ENCODE assay signal across 9 cellular contexts in genomic region chr1:26307363-26307781, GRCh38. TPM values are rescaled to one million over a fixed set of nuclear protein-coding genes. Genes with fewer than 3 reads are reported as not detected.
DNase-seq lines count a peak whose midpoint lies in the region; ATAC-seq and TF ChIP-seq lines count a peak whose summit lies in the region.
"Had no signal": no experiment of that assay in that cellular context is flagged by ENCODE, and none has a peak within 500 bp of the region (broad histone marks: within the 10 kb centered on the region; RNA-seq: fewer than 3 reads in every experiment).

No MANE protein-coding gene starts in this region.

- peak overlapping the region; percentile 93 for H3K27ac Mint-ChIP-seq in activated CD4-positive, alpha-beta T cell treated with anti-CD3 and anti-CD28 coated beads, Interleukin-2, amount 10 ng/mL, durations not matched to agents 7 days and 5 days
- no peak overlapping the region for H3K27ac Mint-ChIP-seq in endodermal cell
- H3K27ac Mint-ChIP-seq in stimulated activated memory B cell treated with anti-CD40 and anti-IgM and Interleukin-4, amounts not matched to agents 10 μg/mL and 1 μg/mL and 100 μg/mL, for 72 hours, result peak overlapping the region; percentile 84

- ATAC-seq in Panc1 (no peak), GM21576 (IDR thresholded peaks at IDR 0.05; ENCODE audit: unreplicated experiment) (no peak)
- ATAC-seq in stimulated activated memory B cell treated with anti-CD40 and anti-IgM and Interleukin-4, amounts not matched to agents 10 μg/mL and 1 μg/mL and 100 μg/mL, for 72 hours, result no peak

- H3K9me3 ChIP-seq in Panc1 (ENCODE audit: control insufficient read depth, insufficient read depth, low read depth, low read length), result no peaks in the 10 kb centered on the region
- no peaks in the 10 kb centered on the region for H3K9me3 ChIP-seq in endodermal cell (ENCODE audit: control insufficient read depth, low read length)
- H3K9me3 ChIP-seq in SJCRH30 (replicated peaks), result no peaks in the 10 kb centered on the region

- 74 to 86% methylated on average over 1 to 6 of the region's 6 CpGs for WGBS in endodermal cell (ENCODE audit: insufficient coverage in 1 of 2, insufficient read length in 1 of 2), 2 experiments

- intact Hi-C loops in Panc1 (cut with micrococcal nuclease; ENCODE audit: unreplicated experiment), result no loop called here

- peaks cover 5% of the 10 kb centered on the region for H3K36me3 Mint-ChIP-seq in activated CD4-positive, alpha-beta T cell treated with anti-CD3 and anti-CD28 coated beads, Interleukin-2, amount 10 ng/mL, durations not matched to agents 7 days and 5 days (ENCODE audit: low read depth)
- H3K36me3 Mint-ChIP-seq in endodermal cell (ENCODE audit: low read depth), result no peaks in the 10 kb centered on the region
- H3K36me3 Mint-ChIP-seq in stimulated activated memory B cell treated with anti-CD40 and anti-IgM and Interleukin-4, amounts not matched to agents 10 μg/mL and 1 μg/mL and 100 μg/mL, for 72 hours, result no peaks in the 10 kb centered on the region

- H3K36me3 ChIP-seq in Panc1 (ENCODE audit: control insufficient read depth, insufficient read depth, low read length), result no peaks in the 10 kb centered on the region; the same call in 1 of the 2 replicates
- H3K36me3 ChIP-seq in endodermal cell (ENCODE audit: control insufficient read depth, insufficient read depth, low read length), result no peaks in the 10 kb centered on the region
- no peaks in the 10 kb centered on the region for H3K36me3 ChIP-seq in SJCRH30

- H3K27ac ChIP-seq in Panc1 (ENCODE audit: low read length) (peak overlapping the region; percentile 84), endodermal cell (ENCODE audit: low read depth, low read length) (no peak overlapping the region), SJCRH30 (no peak overlapping the region)

- H3K9ac ChIP-seq in endodermal cell (ENCODE audit: extremely low read depth, low read length, poor library complexity, severe bottlenecking), result peak overlapping the region; percentile 61

- H3K4me1 ChIP-seq in Panc1 (ENCODE audit: control insufficient read depth, insufficient read depth, low read length) (peaks cover 17% of the 10 kb centered on the region), endodermal cell (ENCODE audit: control insufficient read depth, insufficient read depth, low read length) (no peaks in the 10 kb centered on the region), SJCRH30 (peaks cover 12% of the 10 kb centered on the region)

- H3K4me3 Mint-ChIP-seq in activated CD4-positive, alpha-beta T cell treated with anti-CD3 and anti-CD28 coated beads, Interleukin-2, amount 10 ng/mL, durations not matched to agents 7 days and 5 days, result peak overlapping the region; percentile 99
- peak overlapping the region; percentile 90 for H3K4me3 Mint-ChIP-seq in endodermal cell
- peak overlapping the region; percentile 98 for H3K4me3 Mint-ChIP-seq in stimulated activated memory B cell treated with anti-CD40 and anti-IgM and Interleukin-4, amounts not matched to agents 10 μg/mL and 1 μg/mL and 100 μg/mL, for 72 hours

- no peaks in the 10 kb centered on the region for H3K27me3 ChIP-seq in Panc1 (ENCODE audit: control insufficient read depth, insufficient read depth, low read length)
- H3K27me3 ChIP-seq in endodermal cell (ENCODE audit: control insufficient read depth, insufficient read depth, low read length, poor library complexity, severe bottlenecking), result no peaks in the 10 kb centered on the region
- H3K27me3 ChIP-seq in SJCRH30, result peaks cover 11% of the 10 kb centered on the region

- BruUV-seq in Panc1 (replicated peaks; lab: Mats Ljungman, UMichigan), result no TSS peak

- H3K27me3 Mint-ChIP-seq in activated CD4-positive, alpha-beta T cell treated with anti-CD3 and anti-CD28 coated beads, Interleukin-2, amount 10 ng/mL, durations not matched to agents 7 days and 5 days, result no peaks in the 10 kb centered on the region
- H3K27me3 Mint-ChIP-seq in endodermal cell (ENCODE audit: insufficient read depth), result peaks cover 4% of the 10 kb centered on the region
- H3K27me3 Mint-ChIP-seq in stimulated activated memory B cell treated with anti-CD40 and anti-IgM and Interleukin-4, amounts not matched to agents 10 μg/mL and 1 μg/mL and 100 μg/mL, for 72 hours, result no peaks in the 10 kb centered on the region

- no peaks in the 10 kb centered on the region for H3K9me3 Mint-ChIP-seq in activated CD4-positive, alpha-beta T cell treated with anti-CD3 and anti-CD28 coated beads, Interleukin-2, amount 10 ng/mL, durations not matched to agents 7 days and 5 days
- H3K9me3 Mint-ChIP-seq in endodermal cell, result no peaks in the 10 kb centered on the region
- no peaks in the 10 kb centered on the region for H3K9me3 Mint-ChIP-seq in stimulated activated memory B cell treated with anti-CD40 and anti-IgM and Interleukin-4, amounts not matched to agents 10 μg/mL and 1 μg/mL and 100 μg/mL, for 72 hours

- CTCF ChIA-PET in activated CD4-positive, alpha-beta T cell treated with anti-CD3 and anti-CD28 coated beads, Interleukin-2, amount 10 ng/mL, durations not matched to agents 7 days and 5 days (lab: Charles Lee), result interaction anchor here (0.6 to 6.8 kb wide), 9 partner anchors 12 to 765 kb away, joined by 3 to 81 read pairs (median 3); partner anchors contain the start of genes CD52 and SH3BGRL3
- CTCF ChIA-PET in Panc1 (lab: Charles Lee), result interaction anchor here (0.8 kb wide), 1 partner anchor 22 kb away, joined by 3 read pairs; no protein-coding TSS in a partner anchor

- POLR2A ChIA-PET in activated CD4-positive, alpha-beta T cell treated with anti-CD3 and anti-CD28 coated beads, Interleukin-2, amount 10 ng/mL, durations not matched to agents 7 days and 5 days (lab: Charles Lee), result interaction anchor here (0.9 to 3.2 kb wide), 4 partner anchors 10 to 21 kb away, joined by 3 to 10 read pairs (median 8); partner anchors contain the start of gene CD52
- POLR2A ChIA-PET in Panc1 (lab: Charles Lee), result no interaction called here

- in situ Hi-C loops in Panc1 (cut with HindIII; ENCODE audit: low pct_unique_long_range_greater_than_20kb, low sequenced_read_pairs), result no loop called here

- TF ChIP-seq CTCF in Panc1 (IDR thresholded peaks at IDR 0.05), result no peak
- TF ChIP-seq CTCF in endodermal cell (conservative IDR thresholded peaks at IDR 0.05), result no peak

- H3K4me3 ChIP-seq in Panc1 (ENCODE audit: low read depth in 2 of 2, low read length in 2 of 2) (peak overlapping the region; percentile 38 to 65), endodermal cell (ENCODE audit: low read length) (peak overlapping the region; percentile 82), SJCRH30 (no peak overlapping the region; the same call in 1 of the 2 replicates)

- peak; percentile 64 for DNase-seq in activated CD4-positive, alpha-beta T cell treated with anti-CD3 and anti-CD28 coated beads, Interleukin-2, amount 10 ng/mL, durations not matched to agents 7 days and 5 days
- DNase-seq in activated CD4-positive, alpha-beta T cell treated with anti-CD3 and anti-CD28 coated beads, Interleukin-2, amount 50 U/mL, for 4 hours, result no peak
- DNase-seq in Panc1 (ENCODE audit: low read depth, low spot score), result no peak
- no peak for DNase-seq in endodermal cell
- DNase-seq in RKO (ENCODE audit: low spot score), result no peak
- no peak for DNase-seq in SJCRH30

- H3K4me1 Mint-ChIP-seq in activated CD4-positive, alpha-beta T cell treated with anti-CD3 and anti-CD28 coated beads, Interleukin-2, amount 10 ng/mL, durations not matched to agents 7 days and 5 days, result peaks cover 53% of the 10 kb centered on the region
- peaks cover 21% of the 10 kb centered on the region for H3K4me1 Mint-ChIP-seq in endodermal cell
- H3K4me1 Mint-ChIP-seq in stimulated activated memory B cell treated with anti-CD40 and anti-IgM and Interleukin-4, amounts not matched to agents 10 μg/mL and 1 μg/mL and 100 μg/mL, for 72 hours, result peaks cover 38% of the 10 kb centered on the region

RNA-seq across cellular contexts. Expression of gene UBXN11, which starts 0.9 kb away (rescaled TPM):
- total RNA-seq in activated CD4-positive, alpha-beta T cell treated with anti-CD3 and anti-CD28 coated beads, Interleukin-2, amount 10 ng/mL, durations not matched to agents 7 days and 5 days, result 10 to 100 TPM; 48.6 to 51.3 TPM
- total RNA-seq in Panc1 (2021; ENCODE audit: unreplicated experiment) (23.7 TPM), endodermal cell (10 to 100 TPM; 24.3 to 30.3 TPM)
- 18.4 TPM for polyA plus RNA-seq in Panc1 (2012; ENCODE audit: insufficient read length)
- 18.5 TPM for polyA plus RNA-seq in endodermal cell (2013, experiment 1 of 2)
- polyA plus RNA-seq in endodermal cell (2013, experiment 2 of 2), result 19.1 TPM
- 3.5 and 5.3 TPM in 2 replicates for total RNA-seq in SJCRH30 (2014; rRNA removed; shearing (Covaris generic))

RNA-seq across cellular contexts. Expression of gene CD52, which starts 10.4 kb away (rescaled TPM):
- total RNA-seq in activated CD4-positive, alpha-beta T cell treated with anti-CD3 and anti-CD28 coated beads, Interleukin-2, amount 10 ng/mL, durations not matched to agents 7 days and 5 days, result 1,000 to 10,000 TPM; 1,663 to 1,924 TPM
- total RNA-seq in Panc1 (2021; ENCODE audit: unreplicated experiment) (1.6 TPM), endodermal cell (1 to 10 TPM; 3.7 to 4.4 TPM)
- not detected for polyA plus RNA-seq in Panc1 (2012; ENCODE audit: insufficient read length)
- 0.82 TPM for polyA plus RNA-seq in endodermal cell (2013, experiment 1 of 2)
- polyA plus RNA-seq in endodermal cell (2013, experiment 2 of 2), result not detected
- total RNA-seq in SJCRH30 (2014; rRNA removed; shearing (Covaris generic)), result not detected in 2 replicates
- total RNA-seq: frontal cortex had no signal

RNA-seq across cellular contexts. Expression of gene SH3BGRL3, which starts 27.5 kb away (rescaled TPM):
- total RNA-seq in activated CD4-positive, alpha-beta T cell treated with anti-CD3 and anti-CD28 coated beads, Interleukin-2, amount 10 ng/mL, durations not matched to agents 7 days and 5 days, result 100 to 1,000 TPM; 606 to 707 TPM
- total RNA-seq in Panc1 (2021; ENCODE audit: unreplicated experiment) (193 TPM), endodermal cell (100 to 1,000 TPM; 119 to 132 TPM)
- polyA plus RNA-seq in Panc1 (2012; ENCODE audit: insufficient read length), result 432 TPM
- polyA plus RNA-seq in endodermal cell (2013, experiment 1 of 2), result 187 TPM
- polyA plus RNA-seq in endodermal cell (2013, experiment 2 of 2), result 194 TPM
- total RNA-seq in SJCRH30 (2014; rRNA removed; shearing (Covaris generic)), result 41.5 and 43.4 TPM in 2 replicates

RNA-seq across cellular contexts. Expression of gene CRYBG2, which starts 46.6 kb away (rescaled TPM):
- total RNA-seq in activated CD4-positive, alpha-beta T cell treated with anti-CD3 and anti-CD28 coated beads, Interleukin-2, amount 10 ng/mL, durations not matched to agents 7 days and 5 days, result 1 to 10 TPM; 2.2 to 2.6 TPM
- total RNA-seq in Panc1 (2021; ENCODE audit: unreplicated experiment), result 0.64 TPM
- 1.8 TPM for polyA plus RNA-seq in Panc1 (2012; ENCODE audit: insufficient read length)
- total RNA-seq in endodermal cell, result 10 to 100 TPM in 1 of 2 donors, 1 to 10 TPM in 1; 9.0 to 15.1 TPM
- polyA plus RNA-seq in endodermal cell (2013, experiment 1 of 2), result 5.9 TPM
- 4.4 TPM for polyA plus RNA-seq in endodermal cell (2013, experiment 2 of 2)
- total RNA-seq in SJCRH30 (2014; rRNA removed; shearing (Covaris generic)), result not detected in 2 replicates

Comparison
In these comparisons a context has a peak if more than half of its experiments do, and no peak if none do; other contexts are left out.
1. RNA of gene CD52, which starts 10.4 kb away (total RNA-seq): 1,663 to 1,924 TPM in activated CD4-positive, alpha-beta T cell treated with anti-CD3 and anti-CD28 coated beads, Interleukin-2, amount 10 ng/mL, durations not matched to agents 7 days and 5 days; 3.7 to 4.4 TPM in endodermal cell, 1.6 TPM in Panc1 (single experiment) and not detected in SJCRH30; every median in the first group is over 100 times any median in the second.
2. Peak in every context shown above with its lines, with median percentiles within 50 percentile points of each other: H3K4me3 Mint-ChIP-seq.